ENCODE assay signal across 24 cellular contexts in genomic region chr18:49833804-49834203, GRCh38.
"Had no signal": no experiment of that assay in that cellular context is flagged by ENCODE, and none has a peak within 500 bp of the region (broad histone marks: within the 10 kb centered on the region; RNA-seq: fewer than 3 reads in every experiment).

No MANE protein-coding gene starts in this region.

- H3K9me3 Mint-ChIP-seq: central memory CD8-positive, alpha-beta T cell; type B pancreatic cell had no signal

- H3K27me3 Mint-ChIP-seq: central memory CD8-positive, alpha-beta T cell; type B pancreatic cell had no signal

- H3K27ac ChIP-seq: adrenal gland, colonic mucosa, gastroesophageal sphincter, heart left ventricle, thoracic aorta, vagina had no signal

- H3K36me3 ChIP-seq: adrenal gland, gastroesophageal sphincter, heart left ventricle, thoracic aorta had no signal

- H3K4me3 ChIP-seq: adrenal gland, ascending aorta, colonic mucosa, gastroesophageal sphincter, heart left ventricle, lung, pancreas, thoracic aorta, vagina had no signal

- H3K36me3 Mint-ChIP-seq: activated naive CD4-positive, alpha-beta T cell treated with anti-CD3 and anti-CD28 coated beads, Interleukin-2, amount 50 U/mL, for 72 hours; stimulated activated naive B cell treated with anti-CD40 and anti-IgM and Interleukin-4, amounts not matched to agents 10 μg/mL and 1 μg/mL and 100 μg/mL, for 72 hours had no signal

- ATAC-seq: activated naive CD4-positive, alpha-beta T cell treated with anti-CD3 and anti-CD28 coated beads, Interleukin-2, amount 50 U/mL, for 72 hours; gastroesophageal sphincter; pancreas; sciatic nerve; stimulated activated naive B cell treated with anti-CD40 and anti-IgM and Interleukin-4, amounts not matched to agents 10 μg/mL and 1 μg/mL and 100 μg/mL, for 72 hours had no signal

- H3K4me1 ChIP-seq: adrenal gland, ascending aorta, colonic mucosa, gastroesophageal sphincter, heart left ventricle, vagina had no signal

- DNase-seq: activated CD4-positive, alpha-beta T cell treated with anti-CD3 and anti-CD28 coated beads for 1 hour; activated gamma-delta T cell treated with Interleukin-2 at 50 U/mL for 16 hours; activated T-cell treated with anti-CD3 and anti-CD28 coated beads, Interleukin-2, amount 50 U/mL, for 1 hour; adrenal gland; colonic mucosa; heart left ventricle; islet precursor cell; left cardiac atrium; pancreas; stimulated activated CD4-positive, alpha-beta T cell treated with anti-CD3 and anti-CD28 coated beads, Interleukin-2, amount 100 ng/mL, for 48 hours; stimulated activated CD8-positive, alpha-beta memory T cell treated with anti-CD3 and anti-CD28 coated beads, Interleukin-4, amount 100 ng/mL, for 48 hours; stimulated activated naive B cell treated with anti-CD40 and anti-IgM and Interleukin-4, amounts not matched to agents 10 μg/mL and 1 μg/mL and 100 μg/mL, for 72 hours; T-helper 9 cell had no signal

- H3K4me3 Mint-ChIP-seq: central memory CD8-positive, alpha-beta T cell; mesothelial cell of epicardium; nephron; stimulated activated naive B cell treated with anti-CD40 and anti-IgM and Interleukin-4, amounts not matched to agents 10 μg/mL and 1 μg/mL and 100 μg/mL, for 72 hours; type B pancreatic cell had no signal

- H3K27ac Mint-ChIP-seq: activated naive CD4-positive, alpha-beta T cell treated with anti-CD3 and anti-CD28 coated beads, Interleukin-2, amount 50 U/mL, for 72 hours; stimulated activated naive B cell treated with anti-CD40 and anti-IgM and Interleukin-4, amounts not matched to agents 10 μg/mL and 1 μg/mL and 100 μg/mL, for 72 hours had no signal

- H3K9me3 ChIP-seq: adrenal gland, colonic mucosa, gastroesophageal sphincter, pancreas, thoracic aorta, vagina had no signal

- H3K27me3 ChIP-seq: adrenal gland, ascending aorta, colonic mucosa, gastroesophageal sphincter, heart left ventricle, pancreas, vagina had no signal

- H3K4me1 Mint-ChIP-seq: central memory CD8-positive, alpha-beta T cell; nephron had no signal
